ENCODE assay signal across 22 cellular contexts in the genomic region with DNA sequence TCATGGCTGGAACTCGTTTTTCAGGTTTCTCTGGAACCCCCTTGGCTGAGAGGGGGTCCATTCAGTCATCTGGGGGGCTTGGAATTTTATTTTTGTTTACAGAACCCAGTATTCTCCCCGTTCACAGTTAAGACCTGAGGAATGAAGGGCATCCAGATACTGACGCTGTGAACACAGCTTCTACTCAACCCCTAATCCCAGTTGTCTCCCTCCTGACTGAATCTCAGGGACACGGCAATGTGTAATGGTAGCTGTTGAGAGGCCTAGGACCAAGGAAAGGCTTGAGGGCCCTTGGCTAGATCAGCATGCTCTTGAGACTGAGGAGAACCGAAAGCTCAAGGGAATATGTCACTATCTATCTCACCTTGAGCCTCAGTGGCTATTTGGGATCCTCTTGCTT.
"Had no signal": no experiment of that assay in that cellular context is flagged by ENCODE, and none has a peak within 500 bp of the region (broad histone marks: within the 10 kb centered on the region; RNA-seq: fewer than 3 reads in every experiment).

No MANE protein-coding gene starts in this region.

- H3K27me3 ChIP-seq: adrenal gland, esophagus squamous epithelium, heart left ventricle, left lung, spleen had no signal

- H3K9me3 Mint-ChIP-seq: central memory CD8-positive, alpha-beta T cell; natural killer cell treated with Interleukin-12 subunit alpha and Interleukin-12 subunit beta and Interleukin-15 and Interleukin-18, amount 100 ng/mL, for 72 hours had no signal

- FAIRE-seq: astrocyte had no signal

- H3K36me3 Mint-ChIP-seq: natural killer cell treated with Interleukin-12 subunit alpha and Interleukin-12 subunit beta and Interleukin-15 and Interleukin-18, amount 100 ng/mL, for 72 hours had no signal

- H3K4me1 ChIP-seq: left lung, spleen had no signal

- H3K27ac ChIP-seq: adrenal gland, coronary artery, esophagus squamous epithelium, heart left ventricle, left lung, spleen, VCaP had no signal

- ATAC-seq: heart left ventricle; left lung; natural killer cell treated with Interleukin-12 subunit alpha and Interleukin-12 subunit beta and Interleukin-15 and Interleukin-18, amount 100 ng/mL, for 72 hours; stimulated activated naive CD8-positive, alpha-beta T cell treated with anti-CD3 and anti-CD28 coated beads, Interleukin-15, Interleukin-2, amounts not matched to agents 100 U/mL and 50 U/mL, for 24 hours had no signal

- H3K9me3 ChIP-seq: adrenal gland, esophagus squamous epithelium, heart left ventricle, left lung, spleen had no signal

- H3K27ac Mint-ChIP-seq: activated naive CD8-positive, alpha-beta T cell; natural killer cell treated with Interleukin-12 subunit alpha and Interleukin-12 subunit beta and Interleukin-15 and Interleukin-18, amount 100 ng/mL, for 72 hours; progenitor cell of endocrine pancreas had no signal

- H3K4me3 ChIP-seq: adrenal gland, coronary artery, esophagus squamous epithelium, heart left ventricle, left lung, lung, spleen had no signal

- H3K4me1 Mint-ChIP-seq: central memory CD8-positive, alpha-beta T cell had no signal

- H3K4me3 Mint-ChIP-seq: activated naive CD8-positive, alpha-beta T cell; central memory CD8-positive, alpha-beta T cell; natural killer cell treated with Interleukin-12 subunit alpha and Interleukin-12 subunit beta and Interleukin-15 and Interleukin-18, amount 100 ng/mL, for 72 hours had no signal

- H3K27me3 Mint-ChIP-seq: activated naive CD8-positive, alpha-beta T cell; central memory CD8-positive, alpha-beta T cell; natural killer cell treated with Interleukin-12 subunit alpha and Interleukin-12 subunit beta and Interleukin-15 and Interleukin-18, amount 100 ng/mL, for 72 hours; progenitor cell of endocrine pancreas had no signal

- DNase-seq: activated CD4-positive, alpha-beta T cell treated with anti-CD3 and anti-CD28 coated beads for 1 hour; activated CD4-positive, alpha-beta T cell treated with anti-CD3 and anti-CD28 coated beads, Interleukin-2, amount 50 U/mL, for 1 hour; activated gamma-delta T cell treated with Interleukin-2 at 50 U/mL for 16 hours; activated T-cell treated with anti-CD3 and anti-CD28 coated beads, Interleukin-2, amount 50 U/mL, for 1 hour; adrenal gland; esophagus squamous epithelium; heart left ventricle; kidney glomerular epithelial cell; left lung; midbrain; retina; spleen; stimulated activated CD4-positive, alpha-beta T cell treated with anti-CD3 and anti-CD28 coated beads, Interleukin-4, amount 100 ng/mL, for 1 hour; stimulated activated naive CD8-positive, alpha-beta T cell treated with anti-CD3 and anti-CD28 coated beads, Interleukin-15, Interleukin-2, amounts not matched to agents 100 U/mL and 50 U/mL, for 24 hours had no signal
